In genomic region chr6:35602133-35602946, GRCh38 we compare ENCODE assay signal across 8 cellular contexts.
DNase-seq lines count a peak whose midpoint lies in the region; ATAC-seq, FAIRE-seq and TF ChIP-seq lines count a peak whose summit lies in the region.

No MANE protein-coding gene starts in this region.

- H3K36me3 Mint-ChIP-seq in HFFc6 (ENCODE audit: low read depth): no peaks in the 10 kb centered on the region
- no peaks in the 10 kb centered on the region for H3K36me3 Mint-ChIP-seq in activated B cell treated with CpG ODN at 0.5 μM for 24 hours (ENCODE audit: low read depth)

- H3K27ac Mint-ChIP-seq in HFFc6 (peak overlapping the region; percentile 95), activated B cell treated with CpG ODN at 0.5 μM for 24 hours (peak overlapping the region; percentile 37)

- H3K4me3 ChIP-seq in gastroesophageal sphincter: peak overlapping the region in 1 of 2 donors; percentile 13
- H3K4me3 ChIP-seq in sigmoid colon: peak overlapping the region in 1 of 4 donors; percentile 21

- H3K4me1 Mint-ChIP-seq in HFFc6 (ENCODE audit: low read depth): peaks cover 60% of the 10 kb centered on the region
- peaks cover 40% of the 10 kb centered on the region for H3K4me1 Mint-ChIP-seq in activated B cell treated with CpG ODN at 0.5 μM for 24 hours

- H3K27me3 Mint-ChIP-seq in HFFc6 (ENCODE audit: insufficient read depth) (peaks cover 2% of the 10 kb centered on the region; the same call in 1 of the 2 replicates), activated B cell treated with CpG ODN at 0.5 μM for 24 hours (no peaks in the 10 kb centered on the region)

- TF ChIP-seq EP300 in gastroesophageal sphincter (IDR thresholded peaks at IDR 0.05) (no peak), sigmoid colon (IDR thresholded peaks at IDR 0.05) (peak in 1 of 4 donors; percentile 7)

- WGBS in gastroesophageal sphincter (ENCODE audit: low coverage in 1 of 2), 2 donors: 3 to 34% methylated on average over 4 to 6 of the region's 6 CpGs
- WGBS in sigmoid colon, 2 donors: 48 to 74% methylated on average over 6 of the region's 6 CpGs

- peak in 1 of 2 donors; percentile 21 for TF ChIP-seq POLR2A in gastroesophageal sphincter (IDR thresholded peaks at IDR 0.05)
- peak in 1 of 2 donors; percentile 5 for TF ChIP-seq POLR2A in sigmoid colon (IDR thresholded peaks at IDR 0.05)

- peaks cover 54 to 95% (median 60%) of the 10 kb centered on the region in 3 donors for H3K4me1 ChIP-seq in gastroesophageal sphincter
- peaks cover 0 to 74% (median 67%) of the 10 kb centered on the region in 4 donors for H3K4me1 ChIP-seq in sigmoid colon

- POLR2A ChIA-PET in activated B cell treated with CpG ODN at 0.5 μM for 24 hours (lab: Charles Lee): no interaction called here

- DNase-seq in HFFc6 (peak; percentile 45), activated B cell treated with CpG ODN at 0.5 μM for 24 hours (no peak), sigmoid colon (peak; percentile 81), D721Med (ENCODE audit: insufficient read length, low spot score) (no peak)
- no peak for DNase-seq in stimulated activated CD4-positive, alpha-beta T cell treated with anti-CD3 and anti-CD28 coated beads, Interleukin-2, amount 100 ng/mL, for 48 hours

- intact Hi-C loops in activated B cell treated with CpG ODN at 0.5 μM for 24 hours (cut with micrococcal nuclease): loop anchor here (5.0 kb wide), 1 partner anchor 135 kb away; the partner anchor contains the start of gene ARMC12
- intact Hi-C loops in sigmoid colon (cut with DNase I): loop anchor here (1.0 to 5.0 kb wide), 4 partner anchors 16 to 130 kb away; partner anchors contain the start of gene FKBP5

- no peak for FAIRE-seq in D721Med (lab: Jason Lieb, UNC)

- ATAC-seq in activated B cell treated with CpG ODN at 0.5 μM for 24 hours (ENCODE audit: low read depth) (no peak), gastroesophageal sphincter (peak; percentile 85), GM19351 (IDR thresholded peaks at IDR 0.05; ENCODE audit: unreplicated experiment) (no peak), HG02970 (IDR thresholded peaks at IDR 0.05; ENCODE audit: low FRiP score, unreplicated experiment) (no peak)

- CTCF ChIA-PET in activated B cell treated with CpG ODN at 0.5 μM for 24 hours (lab: Charles Lee): interaction anchor here (1.0 to 3.1 kb wide), 2 partner anchors 85 to 134 kb away, joined by 4 to 16 read pairs; partner anchors contain the start of gene ARMC12

- H3K9me3 Mint-ChIP-seq in HFFc6 (no peaks in the 10 kb centered on the region), activated B cell treated with CpG ODN at 0.5 μM for 24 hours (no peaks in the 10 kb centered on the region)

- H3K27me3 ChIP-seq in gastroesophageal sphincter (no peaks in the 10 kb centered on the region), sigmoid colon (no peaks in the 10 kb centered on the region)

- H3K36me3 ChIP-seq in gastroesophageal sphincter (peaks cover under 1 to 36% of the 10 kb centered on the region in 2 donors), sigmoid colon (peaks cover 0 to 17% (median under 1%) of the 10 kb centered on the region in 4 donors)

- peak overlapping the region; percentile 91 to 100 (median 98) for H3K27ac ChIP-seq in gastroesophageal sphincter
- H3K27ac ChIP-seq in sigmoid colon: peak overlapping the region; percentile 88 to 98 (median 91)

- H3K9me3 ChIP-seq in gastroesophageal sphincter (no peaks in the 10 kb centered on the region), sigmoid colon (no peaks in the 10 kb centered on the region)

- H3K4me3 Mint-ChIP-seq in HFFc6: peak overlapping the region; percentile 84
- H3K4me3 Mint-ChIP-seq in activated B cell treated with CpG ODN at 0.5 μM for 24 hours: peak overlapping the region; percentile 16

- TF ChIP-seq CTCF in HFFc6 (IDR thresholded peaks at IDR 0.05): no peak
- no peak for TF ChIP-seq CTCF in activated B cell treated with CpG ODN at 0.5 μM for 24 hours (IDR thresholded peaks at IDR 0.05)
- TF ChIP-seq CTCF in gastroesophageal sphincter (IDR thresholded peaks at IDR 0.05): no peak
- no peak for TF ChIP-seq CTCF in sigmoid colon (IDR thresholded peaks at IDR 0.05)
- no peak for TF ChIP-seq CTCF in D721Med (IDR thresholded peaks at IDR 0.05; ENCODE audit: insufficient read depth, missing control alignments)

Comparison
In these comparisons a context has a peak if more than half of its experiments do, and no peak if none do; other contexts are left out.
1. DNase-seq: peak in HFFc6 (single experiment) and sigmoid colon (single experiment); none in activated B cell treated with CpG ODN at 0.5 μM for 24 hours (single experiment), stimulated activated CD4-positive, alpha-beta T cell treated with anti-CD3 and anti-CD28 coated beads, Interleukin-2, amount 100 ng/mL, for 48 hours (0 of 2) and D721Med (single experiment).